In the genomic region with DNA sequence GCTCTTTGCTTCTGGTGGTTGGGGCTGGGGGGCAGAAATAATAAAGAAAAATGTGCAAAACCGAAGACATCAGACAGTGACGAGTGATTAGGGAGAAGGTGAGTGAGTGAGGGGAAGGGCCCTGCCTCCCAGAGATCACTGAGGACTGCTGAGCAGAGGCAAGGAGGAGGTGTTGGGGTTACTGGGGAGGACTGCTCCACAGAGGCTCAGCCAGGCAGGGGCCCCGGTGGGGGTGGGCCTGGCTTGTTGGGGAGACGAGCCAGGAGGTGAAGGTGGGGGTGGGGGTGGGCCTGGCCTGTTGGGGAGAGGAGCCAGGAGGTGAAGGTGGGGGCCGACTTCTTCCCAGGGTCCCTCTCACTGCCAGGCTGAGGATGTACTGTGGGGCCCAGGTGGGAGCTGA, we compare ENCODE assay signal across 14 cellular contexts. TPM values are rescaled to one million over a fixed set of nuclear protein-coding genes. Genes with fewer than 3 reads are reported as not detected.
DNase-seq lines count a peak whose midpoint lies in the region; ATAC-seq, FAIRE-seq and TF ChIP-seq lines count a peak whose summit lies in the region.
"Had no signal": no experiment of that assay in that cellular context is flagged by ENCODE, and none has a peak within 500 bp of the region (broad histone marks: within the 10 kb centered on the region; RNA-seq: fewer than 3 reads in every experiment).

No MANE protein-coding gene starts in this region.

- no peaks in the 10 kb centered on the region for H3K9me2 ChIP-seq in Karpas-422 (replicated peaks; ENCODE audit: insufficient read depth, low read length)

- no peak for ATAC-seq in memory B cell (ENCODE audit: low read depth)
- no peak for ATAC-seq in stimulated activated effector memory CD8-positive, alpha-beta T cell treated with anti-CD3 and anti-CD28 coated beads, Interleukin-12 subunit alpha, Interleukin-12 subunit beta, amount 100 ng/mL, for 72 hours

- H2AFZ ChIP-seq in Karpas-422 (ENCODE audit: low read length), result no peak overlapping the region
- H2AFZ ChIP-seq: GM23248 had no signal

- H3K36me3 ChIP-seq in Karpas-422 (ENCODE audit: insufficient read depth, low read length) (peaks cover 18% of the 10 kb centered on the region), prostate gland (no peaks in the 10 kb centered on the region)

- H4K20me1 ChIP-seq in Karpas-422 (ENCODE audit: insufficient read depth, low read depth, low read length), result no peaks in the 10 kb centered on the region

- intact Hi-C loops in prostate gland (cut with DNase I), result no loop called here

- TF ChIP-seq CTCF in prostate gland (IDR thresholded peaks at IDR 0.05) (no peak), D721Med (IDR thresholded peaks at IDR 0.05; ENCODE audit: insufficient read depth, missing control alignments) (no peak)

- WGBS in prostate gland, result 69% methylated on average over 5 of the region's 5 CpGs

- H3K27me3 ChIP-seq in Karpas-422 (ENCODE audit: low read length) (no peaks in the 10 kb centered on the region), prostate gland (replicated peaks; ENCODE audit: insufficient read depth) (no peaks in the 10 kb centered on the region)

- no peaks in the 10 kb centered on the region for H3K4me1 Mint-ChIP-seq in activated naive CD8-positive, alpha-beta T cell (ENCODE audit: low read depth)
- H3K4me1 Mint-ChIP-seq in activated naive CD8-positive, alpha-beta T cell treated with anti-CD3 and anti-CD28 coated beads for 36 hours, result peaks cover 2% of the 10 kb centered on the region
- H3K4me1 Mint-ChIP-seq in memory B cell, result peaks cover 29% of the 10 kb centered on the region
- peaks cover 15% of the 10 kb centered on the region for H3K4me1 Mint-ChIP-seq in stimulated activated effector memory CD8-positive, alpha-beta T cell treated with anti-CD3 and anti-CD28 coated beads, Interleukin-12 subunit alpha, Interleukin-12 subunit beta, amount 100 ng/mL, for 72 hours

- no peak for TF ChIP-seq POLR2A in prostate gland (IDR thresholded peaks at IDR 0.05)

- no peaks in the 10 kb centered on the region for H3K36me3 Mint-ChIP-seq in activated naive CD8-positive, alpha-beta T cell
- no peaks in the 10 kb centered on the region for H3K36me3 Mint-ChIP-seq in activated naive CD8-positive, alpha-beta T cell treated with anti-CD3 and anti-CD28 coated beads for 36 hours
- peaks cover 2% of the 10 kb centered on the region for H3K36me3 Mint-ChIP-seq in memory B cell
- peaks cover 6% of the 10 kb centered on the region for H3K36me3 Mint-ChIP-seq in stimulated activated effector memory CD8-positive, alpha-beta T cell treated with anti-CD3 and anti-CD28 coated beads, Interleukin-12 subunit alpha, Interleukin-12 subunit beta, amount 100 ng/mL, for 72 hours

- H3K4me2 ChIP-seq in Karpas-422 (ENCODE audit: low read depth, low read length, poor library complexity, severe bottlenecking), result peak overlapping the region; percentile 8

- H3K27ac Mint-ChIP-seq in activated naive CD8-positive, alpha-beta T cell, result no peak overlapping the region
- H3K27ac Mint-ChIP-seq in activated naive CD8-positive, alpha-beta T cell treated with anti-CD3 and anti-CD28 coated beads for 36 hours, result no peak overlapping the region
- H3K27ac Mint-ChIP-seq in memory B cell, result no peak overlapping the region
- H3K27ac Mint-ChIP-seq in stimulated activated effector memory CD8-positive, alpha-beta T cell treated with anti-CD3 and anti-CD28 coated beads, Interleukin-12 subunit alpha, Interleukin-12 subunit beta, amount 100 ng/mL, for 72 hours, result no peak overlapping the region

- DNase-seq in activated naive CD8-positive, alpha-beta T cell treated with anti-CD3 and anti-CD28 coated beads for 36 hours, result no peak
- DNase-seq in Karpas-422, result no peak
- no peak for DNase-seq in memory B cell (ENCODE audit: low spot score in 2 of 2)
- DNase-seq in stimulated activated effector memory CD8-positive, alpha-beta T cell treated with anti-CD3 and anti-CD28 coated beads, Interleukin-12 subunit alpha, Interleukin-12 subunit beta, amount 100 ng/mL, for 72 hours (ENCODE audit: low spot score in 2 of 2), result no peak
- DNase-seq in prostate gland (ENCODE audit: low spot score), result no peak
- DNase-seq in activated naive CD4-positive, alpha-beta T cell (lab: John Stamatoyannopoulos, UW), result no peak
- no peak for DNase-seq in D721Med (ENCODE audit: insufficient read length, low spot score)
- DNase-seq: C1 segment of cervical spinal cord, GM23248, HCEC 1CT, NCI-H187, NCI-H526 treated with DMSO at 0.1 percent for 48 hours, RPMI8226 had no signal

- H3K27ac ChIP-seq in Karpas-422 (ENCODE audit: low read length) (peak overlapping the region; percentile 97; the same call in 1 of the 2 replicates), prostate gland (no peak overlapping the region)
- H3K27ac ChIP-seq: GM23248 had no signal

- H3K27me3 Mint-ChIP-seq in activated naive CD8-positive, alpha-beta T cell, result peaks cover 10% of the 10 kb centered on the region
- H3K27me3 Mint-ChIP-seq in activated naive CD8-positive, alpha-beta T cell treated with anti-CD3 and anti-CD28 coated beads for 36 hours, result peaks cover 28% of the 10 kb centered on the region
- H3K27me3 Mint-ChIP-seq in memory B cell, result peaks cover 21% of the 10 kb centered on the region

- H3K9me3 ChIP-seq in Karpas-422 (ENCODE audit: low read length), result no peaks in the 10 kb centered on the region
- no peaks in the 10 kb centered on the region for H3K9me3 ChIP-seq in prostate gland

- peak overlapping the region; percentile 43 for H3K9ac ChIP-seq in Karpas-422 (ENCODE audit: low read length)
- H3K9ac ChIP-seq: GM23248 had no signal

- peak overlapping the region; percentile 12 for H3K4me3 Mint-ChIP-seq in activated naive CD8-positive, alpha-beta T cell
- no peak overlapping the region for H3K4me3 Mint-ChIP-seq in activated naive CD8-positive, alpha-beta T cell treated with anti-CD3 and anti-CD28 coated beads for 36 hours
- H3K4me3 Mint-ChIP-seq in memory B cell, result peak overlapping the region; percentile 28
- peak overlapping the region; percentile 36 for H3K4me3 Mint-ChIP-seq in stimulated activated effector memory CD8-positive, alpha-beta T cell treated with anti-CD3 and anti-CD28 coated beads, Interleukin-12 subunit alpha, Interleukin-12 subunit beta, amount 100 ng/mL, for 72 hours

- peaks cover 25% of the 10 kb centered on the region for H3K79me2 ChIP-seq in Karpas-422 (ENCODE audit: low read length)

- no peak for FAIRE-seq in D721Med (lab: Jason Lieb, UNC)

- H3K4me1 ChIP-seq in Karpas-422 (ENCODE audit: low read length) (peaks cover 63% of the 10 kb centered on the region), prostate gland (replicated peaks) (peaks cover 5% of the 10 kb centered on the region)

- no peak overlapping the region for H3K4me3 ChIP-seq in Karpas-422 (ENCODE audit: low read length)
- no peak overlapping the region for H3K4me3 ChIP-seq in prostate gland
- H3K4me3 ChIP-seq: GM23248 had no signal

- no peaks in the 10 kb centered on the region for H3K9me3 Mint-ChIP-seq in activated naive CD8-positive, alpha-beta T cell (ENCODE audit: low read depth)
- H3K9me3 Mint-ChIP-seq in activated naive CD8-positive, alpha-beta T cell treated with anti-CD3 and anti-CD28 coated beads for 36 hours, result no peaks in the 10 kb centered on the region
- H3K9me3 Mint-ChIP-seq in memory B cell, result peaks cover 4% of the 10 kb centered on the region
- H3K9me3 Mint-ChIP-seq in stimulated activated effector memory CD8-positive, alpha-beta T cell treated with anti-CD3 and anti-CD28 coated beads, Interleukin-12 subunit alpha, Interleukin-12 subunit beta, amount 100 ng/mL, for 72 hours, result no peaks in the 10 kb centered on the region

RNA-seq across cellular contexts. Expression of gene DEF8, which starts 2.0 kb away (rescaled TPM):
- total RNA-seq in activated naive CD8-positive, alpha-beta T cell treated with anti-CD3 and anti-CD28 coated beads for 36 hours, result 10 to 100 TPM; 21.1 to 22.0 TPM
- 125 and 219 TPM in 2 replicates for total RNA-seq in Karpas-422 (2014; rRNA removed; shearing (Covaris generic); ENCODE audit: low replicate concordance)
- 10 to 100 TPM; 63.9 to 79.9 TPM for total RNA-seq in prostate gland

RNA-seq across cellular contexts. Expression of gene TUBB3, which starts 23.4 kb away (rescaled TPM):
- not detected for total RNA-seq in activated naive CD8-positive, alpha-beta T cell treated with anti-CD3 and anti-CD28 coated beads for 36 hours
- 210 and 405 TPM in 2 replicates for total RNA-seq in Karpas-422 (2014; rRNA removed; shearing (Covaris generic); ENCODE audit: low replicate concordance)
- total RNA-seq in prostate gland, result 10 to 100 TPM in 1 of 2 donors, under 1 TPM in 1; 0.82 to 20.7 TPM

RNA-seq across cellular contexts. Expression of gene MC1R, which starts 27.9 kb away (rescaled TPM):
- 1 to 10 TPM; 1.4 TPM for total RNA-seq in activated naive CD8-positive, alpha-beta T cell treated with anti-CD3 and anti-CD28 coated beads for 36 hours
- total RNA-seq in Karpas-422 (2014; rRNA removed; shearing (Covaris generic); ENCODE audit: low replicate concordance), result 3.2 and 4.8 TPM in 2 replicates
- 10 to 100 TPM in 1 of 2 donors, 1 to 10 TPM in 1; 5.6 to 22.5 TPM for total RNA-seq in prostate gland
